8 cellular contexts compared by ENCODE assay signal in genomic region chr17:81253358-81254131, GRCh38. TPM values are rescaled to one million over a fixed set of nuclear protein-coding genes. Genes with fewer than 3 reads are reported as not detected.
DNase-seq lines count a peak whose midpoint lies in the region; ATAC-seq and TF ChIP-seq lines count a peak whose summit lies in the region.

No MANE protein-coding gene starts in this region.

- DNase-seq in NCI-H2196 treated with DMSO at 0.1 percent for 48 hours (lab: John Stamatoyannopoulos, UW; ENCODE audit: unreplicated experiment) (peak; percentile 22), dorsolateral prefrontal cortex (peak in 7 of 10 donors; percentile 34 to 71 (median 61)), mucosa of gallbladder (ENCODE audit: low spot score) (peak; percentile 48), ureter (ENCODE audit: low spot score) (no peak)
- peak; percentile 40 to 42 for DNase-seq in activated CD4-positive, alpha-beta T cell treated with anti-CD3 and anti-CD28 coated beads, Interleukin-2, amount 50 U/mL, for 24 hours (ENCODE audit: low read depth in 1 of 2, low spot score in 1 of 2)
- no peak for DNase-seq in stimulated activated naive B cell treated with anti-CD40 and anti-IgM and Interleukin-4, amounts not matched to agents 10 μg/mL and 1 μg/mL and 100 μg/mL, for 72 hours

- H3K36me3 Mint-ChIP-seq in stimulated activated naive B cell treated with anti-CD40 and anti-IgM and Interleukin-4, amounts not matched to agents 10 μg/mL and 1 μg/mL and 100 μg/mL, for 72 hours = peaks cover 31 to 33% of the 10 kb centered on the region in 2 donors

- H3K4me3 Mint-ChIP-seq in stimulated activated naive B cell treated with anti-CD40 and anti-IgM and Interleukin-4, amounts not matched to agents 10 μg/mL and 1 μg/mL and 100 μg/mL, for 72 hours = no peak overlapping the region

- peak overlapping the region in 6 of 59 donors; percentile 4 to 81 (median 38) for H3K27ac ChIP-seq in dorsolateral prefrontal cortex

- H3K4me3 ChIP-seq in dorsolateral prefrontal cortex = no peak overlapping the region

- H3K27me3 ChIP-seq in dorsolateral prefrontal cortex = no peaks in the 10 kb centered on the region

- H3K9me3 Mint-ChIP-seq in stimulated activated naive B cell treated with anti-CD40 and anti-IgM and Interleukin-4, amounts not matched to agents 10 μg/mL and 1 μg/mL and 100 μg/mL, for 72 hours = no peaks in the 10 kb centered on the region

- TF ChIP-seq CTCF in GM12872 (IDR thresholded peaks at IDR 0.05; ENCODE audit: insufficient read depth, low read depth, low read length) = peak; percentile 83
- peak; percentile 68 to 92 (median 84) for TF ChIP-seq CTCF in dorsolateral prefrontal cortex (IDR thresholded peaks at IDR 0.05 in 54 of 56, conservative IDR thresholded peaks at IDR 0.05 in 2 of 56; ENCODE audit: low read depth in 1 of 56, partially characterized antibody in 56 of 56)

- no peaks in the 10 kb centered on the region for H3K27me3 Mint-ChIP-seq in stimulated activated naive B cell treated with anti-CD40 and anti-IgM and Interleukin-4, amounts not matched to agents 10 μg/mL and 1 μg/mL and 100 μg/mL, for 72 hours

- intact Hi-C loops in dorsolateral prefrontal cortex (cut with DNase I) = loop anchor here (1.0 to 5.0 kb wide), 5 partner anchors 154 to 349 kb away; no protein-coding TSS in a partner anchor

- ATAC-seq in stimulated activated naive B cell treated with anti-CD40 and anti-IgM and Interleukin-4, amounts not matched to agents 10 μg/mL and 1 μg/mL and 100 μg/mL, for 72 hours (replicated peaks) = peak; percentile 73 to 76
- ATAC-seq in HG02610 (IDR thresholded peaks at IDR 0.05; ENCODE audit: unreplicated experiment) = no peak

- H3K27ac Mint-ChIP-seq in stimulated activated naive B cell treated with anti-CD40 and anti-IgM and Interleukin-4, amounts not matched to agents 10 μg/mL and 1 μg/mL and 100 μg/mL, for 72 hours = peak overlapping the region; percentile 65

- peaks cover 14 to 19% of the 10 kb centered on the region in 2 donors for H3K4me1 Mint-ChIP-seq in stimulated activated naive B cell treated with anti-CD40 and anti-IgM and Interleukin-4, amounts not matched to agents 10 μg/mL and 1 μg/mL and 100 μg/mL, for 72 hours

RNA-seq across cellular contexts. Expression of gene NDUFAF8, which starts 14.4 kb away (rescaled TPM):
- total RNA-seq in dorsolateral prefrontal cortex (10 to 100 TPM; 23.8 to 70.9 (median 46.9) TPM), mucosa of gallbladder (38.1 TPM), ureter (52.9 TPM)

RNA-seq across cellular contexts. Expression of gene TEPSIN, which starts 14.7 kb away (rescaled TPM):
- total RNA-seq in dorsolateral prefrontal cortex = 10 to 100 TPM; 12.8 to 46.5 (median 27.3) TPM
- 57.9 TPM for total RNA-seq in mucosa of gallbladder
- total RNA-seq in ureter = 37.1 TPM

RNA-seq across cellular contexts. Expression of gene CEP131, which starts 30.8 kb away (rescaled TPM):
- 10 to 100 TPM in 52 of 120 experiments, 1 to 10 TPM in 68; 6.0 to 20.7 (median 9.3) TPM for total RNA-seq in dorsolateral prefrontal cortex
- 12.7 TPM for total RNA-seq in mucosa of gallbladder
- total RNA-seq in ureter = 5.4 TPM

RNA-seq across cellular contexts. Expression of gene SLC38A10, which starts 41.6 kb away (rescaled TPM):
- 10 to 100 TPM; 30.0 to 80.0 (median 48.8) TPM for total RNA-seq in dorsolateral prefrontal cortex
- total RNA-seq in mucosa of gallbladder = 135 TPM
- total RNA-seq in ureter = 94.4 TPM

Comparison
In these comparisons a context has a peak if more than half of its experiments do, and no peak if none do; other contexts are left out.
1. DNase-seq: peak in NCI-H2196 treated with DMSO at 0.1 percent for 48 hours (single experiment), activated CD4-positive, alpha-beta T cell treated with anti-CD3 and anti-CD28 coated beads, Interleukin-2, amount 50 U/mL, for 24 hours (2 of 2), dorsolateral prefrontal cortex (7 of 10) and mucosa of gallbladder (single experiment); none in stimulated activated naive B cell treated with anti-CD40 and anti-IgM and Interleukin-4, amounts not matched to agents 10 μg/mL and 1 μg/mL and 100 μg/mL, for 72 hours (single experiment) and ureter (single experiment).